Comparison of ENCODE assay signal across 20 cellular contexts in genomic region chr14:36791402-36791801, GRCh38.
"Had no signal": no experiment of that assay in that cellular context is flagged by ENCODE, and none has a peak within 500 bp of the region (broad histone marks: within the 10 kb centered on the region; RNA-seq: fewer than 3 reads in every experiment).

No MANE protein-coding gene starts in this region.

- H3K4me1 ChIP-seq: ascending aorta, breast epithelium, left lung, vagina had no signal

- H3K4me3 ChIP-seq: ascending aorta, breast epithelium, coronary artery, left lung, transverse colon, vagina had no signal

- ATAC-seq: activated CD4-positive, CD25-positive, alpha-beta regulatory T cell treated with anti-CD3 and anti-CD28 coated beads, Interleukin-2, amount 50 U/mL, for 24 hours; left lung; stimulated activated naive CD8-positive, alpha-beta T cell treated with anti-CD3 and anti-CD28 coated beads, Interleukin-15, Interleukin-2, amounts not matched to agents 100 U/mL and 50 U/mL, for 24 hours had no signal

- H3K4me1 Mint-ChIP-seq: activated CD4-positive, alpha-beta T cell treated with anti-CD3 and anti-CD28 coated beads, Interleukin-2, amount 10 ng/mL, durations not matched to agents 7 days and 5 days; activated naive CD4-positive, alpha-beta T cell treated with anti-CD3 and anti-CD28 coated beads, Interleukin-2, amount 50 U/mL, for 24 hours had no signal

- H3K9me3 Mint-ChIP-seq: activated CD4-positive, alpha-beta T cell treated with anti-CD3 and anti-CD28 coated beads, Interleukin-2, amount 10 ng/mL, durations not matched to agents 7 days and 5 days; activated naive CD4-positive, alpha-beta T cell treated with anti-CD3 and anti-CD28 coated beads, Interleukin-2, amount 50 U/mL, for 24 hours; mesothelial cell of epicardium had no signal

- H3K36me3 ChIP-seq: ascending aorta, breast epithelium, left lung, transverse colon, vagina had no signal

- DNase-seq: activated CD4-positive, alpha-beta T cell treated with anti-CD3 and anti-CD28 coated beads, Interleukin-2, amount 10 ng/mL, durations not matched to agents 7 days and 5 days; activated CD8-positive, alpha-beta memory T cell treated with anti-CD3 and anti-CD28 coated beads for 24 hours; activated CD8-positive, alpha-beta memory T cell treated with anti-CD3 and anti-CD28 coated beads, Interleukin-2, amount 50 U/mL, for 48 hours; activated gamma-delta T cell; left lung; occipital lobe; stimulated activated CD4-positive, alpha-beta T cell treated with anti-CD3 and anti-CD28 coated beads, Interleukin-2, amount 100 ng/mL, for 24 hours; stimulated activated naive CD8-positive, alpha-beta T cell treated with anti-CD3 and anti-CD28 coated beads, Interleukin-15, Interleukin-2, amounts not matched to agents 100 U/mL and 50 U/mL, for 24 hours; substantia nigra; T-helper 9 cell; transverse colon had no signal

- FAIRE-seq: frontal cortex, keratinocyte had no signal

- H3K4me3 Mint-ChIP-seq: activated CD4-positive, alpha-beta T cell treated with anti-CD3 and anti-CD28 coated beads, Interleukin-2, amount 10 ng/mL, durations not matched to agents 7 days and 5 days; activated naive CD4-positive, alpha-beta T cell treated with anti-CD3 and anti-CD28 coated beads, Interleukin-2, amount 50 U/mL, for 24 hours; mesothelial cell of epicardium had no signal

- H3K27ac ChIP-seq: ascending aorta, breast epithelium, coronary artery, left lung, transverse colon, vagina had no signal

- H3K27ac Mint-ChIP-seq: activated CD4-positive, alpha-beta T cell treated with anti-CD3 and anti-CD28 coated beads, Interleukin-2, amount 10 ng/mL, durations not matched to agents 7 days and 5 days; activated naive CD4-positive, alpha-beta T cell treated with anti-CD3 and anti-CD28 coated beads, Interleukin-2, amount 50 U/mL, for 24 hours; mesothelial cell of epicardium had no signal

- H3K36me3 Mint-ChIP-seq: activated naive CD4-positive, alpha-beta T cell treated with anti-CD3 and anti-CD28 coated beads, Interleukin-2, amount 50 U/mL, for 24 hours; mesothelial cell of epicardium had no signal

- H3K27me3 Mint-ChIP-seq: activated CD4-positive, alpha-beta T cell treated with anti-CD3 and anti-CD28 coated beads, Interleukin-2, amount 10 ng/mL, durations not matched to agents 7 days and 5 days had no signal

- H3K27me3 ChIP-seq: ascending aorta, breast epithelium, left lung, transverse colon, vagina had no signal

- H3K9me3 ChIP-seq: ascending aorta, breast epithelium, left lung, transverse colon, vagina had no signal
